ENCODE assay signal across 22 cellular contexts in the genomic region with DNA sequence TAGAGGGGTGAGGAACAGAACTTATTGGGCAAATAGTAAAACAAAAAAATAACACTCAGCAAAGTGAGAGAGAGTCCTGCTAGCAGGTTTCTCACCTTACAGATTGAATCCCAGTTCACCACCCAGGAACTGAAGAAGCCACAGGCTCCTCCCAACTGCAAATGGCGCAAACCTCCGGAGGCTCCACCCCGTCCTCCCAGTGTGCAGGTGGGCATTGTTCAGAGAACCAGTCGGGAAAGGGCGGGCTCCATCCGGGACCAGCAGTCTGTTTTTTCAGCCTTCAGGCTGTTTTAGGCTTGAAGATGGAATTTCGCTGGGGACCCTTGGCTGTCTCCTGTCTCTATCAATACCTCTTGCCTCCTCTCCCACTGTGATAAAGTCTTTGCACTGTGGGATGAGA.
"Had no signal": no experiment of that assay in that cellular context is flagged by ENCODE, and none has a peak within 500 bp of the region (broad histone marks: within the 10 kb centered on the region; RNA-seq: fewer than 3 reads in every experiment).

No MANE protein-coding gene starts in this region.

- H3K4me3 ChIP-seq: MG63, SJCRH30, SK-N-MC had no signal

- H3K27me3 ChIP-seq: MG63, SJCRH30 had no signal

- FAIRE-seq: RCC 7860 had no signal

- H3K4me1 ChIP-seq: SJCRH30 had no signal

- H3K9me3 ChIP-seq: MG63, SJCRH30 had no signal

- H3K36me3 ChIP-seq: MG63, SJCRH30 had no signal

- DNase-seq: Karpas-422, KG1, MG63, NCI-H1092, NCI-H1105 treated with DMSO at 0.1 percent for 48 hours, NCI-H1417 treated with DMSO at 0.1 percent for 48 hours, NCI-H146, NCI-H1694 treated with DMSO at 0.1 percent for 48 hours, NCI-H1930, NCI-H2081 treated with DMSO at 0.1 percent for 48 hours, NCI-H2171, NCI-H226, NCI-H446, NCI-H510A, NCI-H524 treated with DMSO at 0.1 percent for 48 hours, NCI-H69, NCI-H774, RPMI8226, SHP77, SJCRH30 had no signal

- H3K27ac ChIP-seq: SJCRH30, SK-N-MC had no signal
